In the genomic region with DNA sequence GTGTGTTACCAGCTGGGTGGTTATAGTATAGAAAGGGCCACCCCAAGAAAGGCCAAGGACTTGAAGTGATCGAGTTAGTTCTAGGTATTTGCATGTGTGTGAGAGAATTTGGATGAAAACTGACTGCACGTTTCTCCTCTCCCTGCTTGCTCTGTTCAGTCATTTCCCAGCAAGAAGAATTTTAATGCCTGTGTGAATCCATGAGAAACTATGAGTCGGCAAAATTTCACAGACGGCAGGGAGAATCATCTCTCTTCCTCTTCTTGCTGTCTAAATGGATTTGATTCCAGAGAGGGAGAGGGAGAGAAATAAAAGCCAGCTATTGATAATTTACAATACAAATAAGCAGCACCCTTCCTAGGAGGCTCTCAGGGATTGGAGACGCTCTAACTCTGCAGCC, we compare ENCODE assay signal across 13 cellular contexts.
DNase-seq lines count a peak whose midpoint lies in the region; TF ChIP-seq lines count a peak whose summit lies in the region.
"Had no signal": no experiment of that assay in that cellular context is flagged by ENCODE, and none has a peak within 500 bp of the region (broad histone marks: within the 10 kb centered on the region; RNA-seq: fewer than 3 reads in every experiment).

No MANE protein-coding gene starts in this region.

- no peaks in the 10 kb centered on the region for H3K27me3 Mint-ChIP-seq in endodermal cell (ENCODE audit: insufficient read depth)
- H3K27me3 Mint-ChIP-seq in neural progenitor cell (ENCODE audit: insufficient read depth, low read depth): peaks cover 6% of the 10 kb centered on the region
- peaks cover 10 to 14% of the 10 kb centered on the region in 2 donors for H3K27me3 Mint-ChIP-seq in CD4-positive, alpha-beta memory T cell

- DNase-seq in AG08395 (ENCODE audit: low spot score) (peak; percentile 58), MV-4-11 (lab: John Stamatoyannopoulos, UW) (peak; percentile 9), endodermal cell (no peak), neural progenitor cell (ENCODE audit: low spot score) (no peak), GDM1 (lab: John Stamatoyannopoulos, UW) (no peak), NCI-H1436 treated with DMSO at 0.1 percent for 48 hours (lab: John Stamatoyannopoulos, UW) (no peak)
- DNase-seq in CD4-positive, alpha-beta memory T cell: no peak
- DNase-seq in stimulated activated CD8-positive, alpha-beta memory T cell treated with anti-CD3 and anti-CD28 coated beads, Interleukin-4, amount 100 ng/mL, for 48 hours: no peak
- DNase-seq: activated naive CD4-positive, alpha-beta T cell; heart left ventricle had no signal

- peaks cover 27% of the 10 kb centered on the region for H3K36me3 ChIP-seq in endodermal cell (ENCODE audit: control insufficient read depth, insufficient read depth, low read length)
- no peaks in the 10 kb centered on the region for H3K36me3 ChIP-seq in neural progenitor cell
- no peaks in the 10 kb centered on the region for H3K36me3 ChIP-seq in CD4-positive, alpha-beta memory T cell (ENCODE audit: insufficient read depth, low read length)
- H3K36me3 ChIP-seq: heart left ventricle had no signal

- 52 to 76% methylated on average over 4 to 5 of the region's 5 CpGs for whole genome bisulfite sequencing in endodermal cell (ENCODE audit: insufficient coverage in 1 of 2, insufficient read length in 1 of 2), 2 experiments

- H3K4me1 ChIP-seq in endodermal cell (ENCODE audit: control insufficient read depth, insufficient read depth, low read length) (peaks cover 29% of the 10 kb centered on the region), neural progenitor cell (peaks cover 93% of the 10 kb centered on the region)
- H3K4me1 ChIP-seq in CD4-positive, alpha-beta memory T cell (ENCODE audit: insufficient read depth, low read length): no peaks in the 10 kb centered on the region

- no peak overlapping the region for H3K27ac ChIP-seq in endodermal cell (ENCODE audit: low read depth, low read length)
- peak overlapping the region; percentile 56 for H3K27ac ChIP-seq in neural progenitor cell
- H3K27ac ChIP-seq in CD4-positive, alpha-beta memory T cell (ENCODE audit: low read depth, low read length): no peak overlapping the region
- H3K27ac ChIP-seq: C4-2B had no signal

- H3K9ac ChIP-seq in endodermal cell (ENCODE audit: extremely low read depth, low read length, poor library complexity, severe bottlenecking) (no peak overlapping the region), neural progenitor cell (no peak overlapping the region)

- H3K9me3 ChIP-seq in endodermal cell (ENCODE audit: control insufficient read depth, low read length) (no peaks in the 10 kb centered on the region), neural progenitor cell (ENCODE audit: low read depth) (no peaks in the 10 kb centered on the region)
- H3K9me3 ChIP-seq in CD4-positive, alpha-beta memory T cell (ENCODE audit: control insufficient read depth in 1 of 2, low read length in 2 of 2): no peaks in the 10 kb centered on the region
- H3K9me3 ChIP-seq: heart left ventricle had no signal

- no peak overlapping the region for H3K4me3 ChIP-seq in endodermal cell (ENCODE audit: low read length)
- peak overlapping the region; percentile 21 for H3K4me3 ChIP-seq in neural progenitor cell
- no peak overlapping the region for H3K4me3 ChIP-seq in CD4-positive, alpha-beta memory T cell (ENCODE audit: low read length in 2 of 2)

- peaks cover 17% of the 10 kb centered on the region for H3K36me3 Mint-ChIP-seq in endodermal cell (ENCODE audit: low read depth)
- peaks cover 3% of the 10 kb centered on the region for H3K36me3 Mint-ChIP-seq in neural progenitor cell
- no peaks in the 10 kb centered on the region for H3K36me3 Mint-ChIP-seq in CD4-positive, alpha-beta memory T cell
- H3K36me3 Mint-ChIP-seq: stimulated activated memory B cell treated with anti-CD40 and anti-IgM and Interleukin-4, amounts not matched to agents 10 μg/mL and 1 μg/mL and 100 μg/mL, for 72 hours had no signal

- peaks cover 79% of the 10 kb centered on the region for H4K20me1 ChIP-seq in neural progenitor cell (ENCODE audit: low read depth)

- no peak overlapping the region for H2AFZ ChIP-seq in neural progenitor cell (replicated peaks)

- H3K4me1 Mint-ChIP-seq in endodermal cell: peaks cover 75% of the 10 kb centered on the region
- peaks cover 76% of the 10 kb centered on the region for H3K4me1 Mint-ChIP-seq in neural progenitor cell
- H3K4me1 Mint-ChIP-seq in CD4-positive, alpha-beta memory T cell: no peaks in the 10 kb centered on the region
- H3K4me1 Mint-ChIP-seq: stimulated activated memory B cell treated with anti-CD40 and anti-IgM and Interleukin-4, amounts not matched to agents 10 μg/mL and 1 μg/mL and 100 μg/mL, for 72 hours had no signal

- intact Hi-C loops in CD4-positive, alpha-beta memory T cell (cut with micrococcal nuclease): no loop called here

- POLR2A ChIA-PET in CD4-positive, alpha-beta memory T cell (lab: Charles Lee; ENCODE audit: partially characterized antibody): no interaction called here

- no peaks in the 10 kb centered on the region for H3K27me3 ChIP-seq in endodermal cell (ENCODE audit: control insufficient read depth, insufficient read depth, low read length, poor library complexity, severe bottlenecking)
- no peaks in the 10 kb centered on the region for H3K27me3 ChIP-seq in neural progenitor cell
- no peaks in the 10 kb centered on the region for H3K27me3 ChIP-seq in CD4-positive, alpha-beta memory T cell (ENCODE audit: insufficient read depth, low read length)
- H3K27me3 ChIP-seq: heart left ventricle had no signal

- H3K4me3 Mint-ChIP-seq in endodermal cell (no peak overlapping the region), neural progenitor cell (peak overlapping the region; percentile 66)
- no peak overlapping the region for H3K4me3 Mint-ChIP-seq in CD4-positive, alpha-beta memory T cell
- H3K4me3 Mint-ChIP-seq: dendritic cell treated with granulocyte-macrophage colony-stimulating factor and Interleukin-4, amounts not matched to agents 40 ng/mL and 50 ng/mL, for 4 days; stimulated activated memory B cell treated with anti-CD40 and anti-IgM and Interleukin-4, amounts not matched to agents 10 μg/mL and 1 μg/mL and 100 μg/mL, for 72 hours had no signal

- peaks cover 80% of the 10 kb centered on the region for H3F3A ChIP-seq in neural progenitor cell (ENCODE audit: low read depth)

- CTCF ChIA-PET in CD4-positive, alpha-beta memory T cell (lab: Charles Lee; ENCODE audit: partially characterized antibody): no interaction called here

- H3K9me3 Mint-ChIP-seq in endodermal cell (no peaks in the 10 kb centered on the region), neural progenitor cell (no peaks in the 10 kb centered on the region)
- no peaks in the 10 kb centered on the region for H3K9me3 Mint-ChIP-seq in CD4-positive, alpha-beta memory T cell
- H3K9me3 Mint-ChIP-seq: dendritic cell treated with granulocyte-macrophage colony-stimulating factor and Interleukin-4, amounts not matched to agents 40 ng/mL and 50 ng/mL, for 4 days; stimulated activated memory B cell treated with anti-CD40 and anti-IgM and Interleukin-4, amounts not matched to agents 10 μg/mL and 1 μg/mL and 100 μg/mL, for 72 hours had no signal

- H3K27ac Mint-ChIP-seq in endodermal cell (peak overlapping the region; percentile 82), neural progenitor cell (peak overlapping the region; percentile 62)
- H3K27ac Mint-ChIP-seq in CD4-positive, alpha-beta memory T cell: no peak overlapping the region
- H3K27ac Mint-ChIP-seq: dendritic cell treated with granulocyte-macrophage colony-stimulating factor and Interleukin-4, amounts not matched to agents 40 ng/mL and 50 ng/mL, for 4 days; stimulated activated memory B cell treated with anti-CD40 and anti-IgM and Interleukin-4, amounts not matched to agents 10 μg/mL and 1 μg/mL and 100 μg/mL, for 72 hours had no signal

- TF ChIP-seq CTCF in endodermal cell (conservative IDR thresholded peaks at IDR 0.05) (no peak), neural progenitor cell (IDR thresholded peaks at IDR 0.05) (no peak)

- peaks cover 92% of the 10 kb centered on the region for H3K79me2 ChIP-seq in neural progenitor cell (ENCODE audit: low read depth)

- peak overlapping the region; percentile 62 for H3K4me2 ChIP-seq in neural progenitor cell

Comparison
In these comparisons a context has a peak if more than half of its experiments do, and no peak if none do; other contexts are left out.
1. DNase-seq: peak in AG08395 (single experiment) and MV-4-11 (single experiment); none in endodermal cell (single experiment), neural progenitor cell (single experiment), CD4-positive, alpha-beta memory T cell (0 of 5), stimulated activated CD8-positive, alpha-beta memory T cell treated with anti-CD3 and anti-CD28 coated beads, Interleukin-4, amount 100 ng/mL, for 48 hours (single experiment), GDM1 (single experiment) and NCI-H1436 treated with DMSO at 0.1 percent for 48 hours (single experiment).
2. H3K27ac Mint-ChIP-seq: peak in endodermal cell (single experiment) and neural progenitor cell (single experiment); none in CD4-positive, alpha-beta memory T cell (0 of 7).